ENCODE assay signal across 8 cellular contexts in the genomic region with DNA sequence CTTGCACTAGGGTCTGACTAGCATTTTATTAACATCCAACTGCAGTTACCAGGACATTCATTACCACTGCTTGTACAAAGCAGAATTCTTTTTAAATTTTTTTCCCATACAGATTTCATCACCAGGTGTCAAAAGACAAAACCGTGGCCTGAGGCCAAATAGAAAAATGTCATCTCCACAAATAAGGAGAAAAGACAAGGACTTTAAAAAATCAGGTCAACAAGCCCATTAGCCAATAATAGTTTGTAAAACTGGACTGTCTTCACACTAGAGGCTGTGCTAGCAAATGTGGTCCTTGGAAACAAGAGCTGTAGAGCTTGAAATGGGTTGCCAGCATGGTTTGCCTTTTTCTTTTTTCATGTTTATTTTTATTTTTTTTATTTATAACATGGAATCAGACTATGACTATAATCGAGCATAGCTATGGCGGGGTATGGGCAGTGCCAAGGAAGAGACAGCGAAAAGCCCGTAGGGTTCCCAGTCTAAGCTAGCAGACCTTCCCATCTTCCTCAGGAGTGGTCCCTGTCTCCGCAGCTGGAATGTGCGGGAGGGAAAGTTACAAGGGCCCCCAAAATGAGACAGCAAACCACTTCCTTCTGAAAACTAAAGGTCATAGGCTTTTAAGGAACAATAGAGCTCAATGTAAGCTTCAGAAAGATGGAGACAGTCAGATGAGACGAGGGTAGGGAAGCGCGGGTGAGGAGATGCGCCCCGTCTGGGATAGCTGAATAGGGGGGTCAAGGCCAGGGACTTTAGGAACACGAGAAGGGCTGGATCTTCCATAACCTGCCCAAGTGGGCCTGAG. TPM values are rescaled to one million over a fixed set of nuclear protein-coding genes. Genes with fewer than 3 reads are reported as not detected.
A peak's percentile ranks its signal among the peaks of the same experiment; 100 is the strongest.
DNase-seq lines count a peak whose midpoint lies in the region; ATAC-seq, FAIRE-seq and TF ChIP-seq lines count a peak whose summit lies in the region.

No MANE protein-coding gene starts in this region.

- intact Hi-C loops in esophagus muscularis mucosa (cut with DNase I) = loop anchor here (5.0 to 10.0 kb wide), 3 partner anchors 45 to 125 kb away; a partner anchor contains a TSS

- H4K91ac ChIP-seq in H9 (ENCODE audit: insufficient read length, low read depth, low read length) = no peak overlapping the region

- CTCF ChIA-PET in A549 (lab: Yijun Ruan, JAX) (interaction anchor here (0.5 to 2.6 kb wide), 9 partner anchors 11 to 209 kb away, joined by 3 to 22 read pairs (median 7); a partner anchor contains a TSS), T-cell (lab: Charles Lee) (interaction anchor here in 1 of 2 donors (0.6 to 1.2 kb wide), 3 partner anchors 48 to 77 kb away, joined by 3 to 4 read pairs (median 3); a partner anchor contains a TSS)

- H3K27ac ChIP-seq in A549 (peak overlapping the region; percentile 96 to 97), H9 (ENCODE audit: insufficient read length, low read depth, low read length) (no peak overlapping the region), esophagus muscularis mucosa (replicated peaks in 1 of 4) (peak overlapping the region; percentile 86 to 93 (median 92)), neural progenitor cell (no peak overlapping the region)

- no peaks in the 10 kb centered on the region for H3K27me3 ChIP-seq in H9 (ENCODE audit: insufficient read depth, low read length)
- no peaks in the 10 kb centered on the region for H3K27me3 ChIP-seq in esophagus muscularis mucosa
- H3K27me3 ChIP-seq in neural progenitor cell = no peaks in the 10 kb centered on the region

- WGBS in A549 (ENCODE audit: missing lambda C conversion rate) = 4% methylated on average over 13 of the region's 13 CpGs
- no CpG with 5 or more reads among the region's 13 CpGs for WGBS in H9 (ENCODE audit: extremely low coverage, insufficient read length, low lambda C conversion rate)
- WGBS in esophagus muscularis mucosa = 3% methylated on average over 13 of the region's 13 CpGs

- DNase-seq in A549 (ENCODE audit: low read depth in 1 of 2, low spot score in 1 of 2) = no peak
- no peak for DNase-seq in H9
- DNase-seq in T-cell = no peak
- DNase-seq in esophagus muscularis mucosa (ENCODE audit: extremely low spot score) = no peak
- no peak for DNase-seq in neural progenitor cell (ENCODE audit: low spot score)
- no peak for DNase-seq in HuH-7.5 (ENCODE audit: low spot score)
- no peak for DNase-seq in NCI-H1436 treated with DMSO at 0.1 percent for 48 hours (lab: John Stamatoyannopoulos, UW)

- H2BK20ac ChIP-seq in H9 (ENCODE audit: low read depth, low read length, poor library complexity, severe bottlenecking) = no peak overlapping the region

- H3K4me1 Mint-ChIP-seq in H9 = peaks cover 30 to 33% of the 10 kb centered on the region in 2 experiments
- peaks cover 34 to 41% (median 40%) of the 10 kb centered on the region in 3 donors for H3K4me1 Mint-ChIP-seq in T-cell
- H3K4me1 Mint-ChIP-seq in neural progenitor cell = peaks cover 22% of the 10 kb centered on the region

- no peak overlapping the region for H2BK12ac ChIP-seq in H9 (ENCODE audit: insufficient read length, low read depth, low read length)

- H2AFZ ChIP-seq in H9 (ENCODE audit: low read length) (no peak overlapping the region), neural progenitor cell (replicated peaks) (peak overlapping the region; percentile 91)

- peak; percentile 16 to 54; a peak in 5 of 6 replicates for ATAC-seq in A549
- no peak for ATAC-seq in T-cell (replicated peaks in 1 of 4)
- no peak for ATAC-seq in GM18867 (IDR thresholded peaks at IDR 0.05; ENCODE audit: unreplicated experiment)

- no peak overlapping the region for H2BK15ac ChIP-seq in H9 (ENCODE audit: low read depth, low read length)

- no peak overlapping the region for H3K4ac ChIP-seq in H9 (ENCODE audit: low read depth, low read length)

- TF ChIP-seq POLR2A in A549 (IDR thresholded peaks at IDR 0.05; ENCODE audit: low read length) (no peak), esophagus muscularis mucosa (IDR thresholded peaks at IDR 0.05; ENCODE audit: low read depth) (no peak)

- no peaks in the 10 kb centered on the region for H3K9me3 Mint-ChIP-seq in H9
- no peaks in the 10 kb centered on the region for H3K9me3 Mint-ChIP-seq in T-cell
- no peaks in the 10 kb centered on the region for H3K9me3 Mint-ChIP-seq in neural progenitor cell

- H3K27me3 Mint-ChIP-seq in H9 (ENCODE audit: low read depth) (no peaks in the 10 kb centered on the region), T-cell (no peaks in the 10 kb centered on the region), neural progenitor cell (ENCODE audit: insufficient read depth, low read depth) (peaks cover 6% of the 10 kb centered on the region)

- H3K27ac Mint-ChIP-seq in H9 (peak overlapping the region in 2 of 3 experiments; percentile 87 to 93; a peak in 4 of 7 replicates), T-cell (peak overlapping the region; percentile 92 to 93), neural progenitor cell (peak overlapping the region; percentile 97)

- H3K4me3 ChIP-seq in A549 = peak overlapping the region; percentile 67
- peak overlapping the region; percentile 74 to 94 (median 88) for H3K4me3 ChIP-seq in esophagus muscularis mucosa
- peak overlapping the region; percentile 97 for H3K4me3 ChIP-seq in neural progenitor cell

- H3K14ac ChIP-seq in H9 (ENCODE audit: insufficient read depth, low read length) = no peak overlapping the region

- H2AK5ac ChIP-seq in H9 (ENCODE audit: insufficient read length, low read length) = no peak overlapping the region

- H3T11ph ChIP-seq in H9 (ENCODE audit: low read length) = no peak overlapping the region

- no peak overlapping the region for H4K8ac ChIP-seq in H9 (replicated peaks; ENCODE audit: insufficient read length, low read depth, low read length)

- no peak overlapping the region for H2BK120ac ChIP-seq in H9 (ENCODE audit: low read depth, low read length, poor library complexity, severe bottlenecking)

- H3K4me1 ChIP-seq in A549 (peaks cover 32% of the 10 kb centered on the region), H9 (ENCODE audit: insufficient read depth, low read length) (peaks cover 2% of the 10 kb centered on the region), esophagus muscularis mucosa (peaks cover 17 to 51% (median 46%) of the 10 kb centered on the region in 4 donors), neural progenitor cell (peaks cover 27% of the 10 kb centered on the region)

- H3K23ac ChIP-seq in H9 (ENCODE audit: insufficient read length, low read depth, low read length) = no peak overlapping the region

- H3K79me2 ChIP-seq in H9 (ENCODE audit: insufficient read depth, low read length) = peaks cover 18% of the 10 kb centered on the region; the same call in 1 of the 2 replicates
- peaks cover 56% of the 10 kb centered on the region for H3K79me2 ChIP-seq in neural progenitor cell (ENCODE audit: low read depth)

- H3K4me3 Mint-ChIP-seq in H9 (peak overlapping the region; percentile 91 to 99), T-cell (peak overlapping the region; percentile 88 to 93 (median 88)), neural progenitor cell (peak overlapping the region; percentile 98)

- no peak for FAIRE-seq in A549 (lab: Jason Lieb, UNC)

- POLR2A ChIA-PET in A549 (lab: Yijun Ruan, JAX) = interaction anchor here (0.9 to 2.8 kb wide), 7 partner anchors 8 to 209 kb away, joined by 3 to 30 read pairs (median 4); a partner anchor contains a TSS
- POLR2A ChIA-PET in T-cell (lab: Charles Lee) = interaction anchor here in 1 of 2 donors (0.6 kb wide), 2 partner anchors 76 to 113 kb away, joined by 3 read pairs; no protein-coding TSS in a partner anchor

- no peaks in the 10 kb centered on the region for H4K20me1 ChIP-seq in H9 (ENCODE audit: control insufficient read depth, insufficient read depth, insufficient read length)
- H4K20me1 ChIP-seq in neural progenitor cell (ENCODE audit: low read depth) = peaks cover 12% of the 10 kb centered on the region

- TF ChIP-seq CTCF in A549 (IDR thresholded peaks at IDR 0.05) (no peak), H9 (conservative IDR thresholded peaks at IDR 0.05) (no peak), esophagus muscularis mucosa (IDR thresholded peaks at IDR 0.05) (no peak), neural progenitor cell (IDR thresholded peaks at IDR 0.05) (no peak)

- H3K23me2 ChIP-seq in H9 (ENCODE audit: insufficient read length, low read depth, low read length, poor library complexity, severe bottlenecking) = peaks cover 10% of the 10 kb centered on the region

- no peaks in the 10 kb centered on the region for H3K9me3 ChIP-seq in A549
- no peaks in the 10 kb centered on the region for H3K9me3 ChIP-seq in H9 (ENCODE audit: control insufficient read depth, low read depth, low read length)
- no peaks in the 10 kb centered on the region for H3K9me3 ChIP-seq in esophagus muscularis mucosa
- no peaks in the 10 kb centered on the region for H3K9me3 ChIP-seq in neural progenitor cell (ENCODE audit: low read depth)

- H3K36me3 Mint-ChIP-seq in H9 (ENCODE audit: insufficient read depth in 1 of 3, low read depth in 3 of 3) (peaks cover 0 to 4% (median 3%) of the 10 kb centered on the region in 3 experiments; a peak in 2 of 7 replicates), T-cell (no peaks in the 10 kb centered on the region), neural progenitor cell (peaks cover 4% of the 10 kb centered on the region)

- H4K5ac ChIP-seq in H9 (ENCODE audit: insufficient read length, low read depth, low read length) = no peak overlapping the region

- no peak overlapping the region for H2BK5ac ChIP-seq in H9 (ENCODE audit: insufficient read length, low read length)

- H3K79me1 ChIP-seq in H9 (ENCODE audit: insufficient read depth, low read depth, low read length, poor library complexity, severe bottlenecking) = peaks cover 4% of the 10 kb centered on the region

- peak overlapping the region; percentile 70 for H3K4me2 ChIP-seq in A549
- H3K4me2 ChIP-seq in H9 (ENCODE audit: insufficient read depth, insufficient read length, low read length) = peak overlapping the region; percentile 79
- H3K4me2 ChIP-seq in neural progenitor cell = peak overlapping the region; percentile 98

- H3K9ac ChIP-seq in H9 (ENCODE audit: extremely low read depth, insufficient read length, low read length) (peak overlapping the region; percentile 51), neural progenitor cell (peak overlapping the region; percentile 77)

- no peak for TF ChIP-seq RAD21 in A549 (conservative IDR thresholded peaks at IDR 0.05 in 1 of 2, IDR thresholded peaks at IDR 0.05 in 1 of 2)

- no peaks in the 10 kb centered on the region for H3K36me3 ChIP-seq in esophagus muscularis mucosa
- no peaks in the 10 kb centered on the region for H3K36me3 ChIP-seq in neural progenitor cell

- H3F3A ChIP-seq in neural progenitor cell (ENCODE audit: low read depth) = peaks cover 33% of the 10 kb centered on the region

- TF ChIP-seq EP300 in A549 (IDR thresholded peaks at IDR 0.05) (no peak), esophagus muscularis mucosa (IDR thresholded peaks at IDR 0.05) (no peak)

- H3K56ac ChIP-seq in H9 (ENCODE audit: insufficient read length, low read depth, low read length) = no peak overlapping the region

- no peak overlapping the region for H3K18ac ChIP-seq in H9 (ENCODE audit: insufficient read length, low read depth, low read length)

RNA-seq across cellular contexts. Expression of a gene that starts 1.5 kb away (rescaled TPM):
- polyA plus RNA-seq in A549 (2011; rRNA removed) (60.2 and 71.2 TPM in 2 replicates), A549 (2017; fragmentation: RNase III; extraction: RNeasy Plus Mini Kit Qiagen cat#74134 plus additional on column Dnase treatment) (25.5 to 31.1 TPM (median 29.5 TPM) in 3 replicates)
- polyA plus RNA-seq in A549 (2012; cell fraction: cytosol; rRNA removed) = 27.7 and 47.2 TPM in 2 replicates
- 27.3 and 40.0 TPM in 2 replicates for polyA plus RNA-seq in A549 (2012; cell fraction: nucleus; rRNA removed)
- polyA minus RNA-seq in A549 (2011; rRNA and poly(A)+ RNA removed) = 104 and 109 TPM in 2 replicates
- total RNA-seq in H9 (2021) (40.9 and 42.2 TPM in 2 replicates), T-cell (10 to 100 TPM; 12.7 to 19.6 (median 16.3) TPM), esophagus muscularis mucosa (10 to 100 TPM; 20.3 to 31.6 (median 27.5) TPM), neural progenitor cell (ENCODE audit: low replicate concordance) (8.6 and 11.4 TPM in 2 replicates)

RNA-seq across cellular contexts. Expression of a gene that starts 47.9 kb away (rescaled TPM):
- 33.6 and 38.5 TPM in 2 replicates for polyA plus RNA-seq in A549 (2011; rRNA removed)
- 21.7 and 25.1 TPM in 2 replicates for polyA plus RNA-seq in A549 (2012; cell fraction: cytosol; rRNA removed)
- 11.1 and 16.7 TPM in 2 replicates for polyA plus RNA-seq in A549 (2012; cell fraction: nucleus; rRNA removed)
- 29.2 to 30.1 TPM (median 30.1 TPM) in 3 replicates for polyA plus RNA-seq in A549 (2017; fragmentation: RNase III; extraction: RNeasy Plus Mini Kit Qiagen cat#74134 plus additional on column Dnase treatment)
- polyA minus RNA-seq in A549 (2011; rRNA and poly(A)+ RNA removed) = 16.4 and 18.2 TPM in 2 replicates
- 29.8 and 32.7 TPM in 2 replicates for total RNA-seq in H9 (2021)
- total RNA-seq in T-cell = 10 to 100 TPM; 17.7 to 26.7 (median 20.8) TPM
- total RNA-seq in esophagus muscularis mucosa = 10 to 100 TPM; 16.6 to 23.4 (median 18.8) TPM
- total RNA-seq in neural progenitor cell (ENCODE audit: low replicate concordance) = 18.4 and 20.7 TPM in 2 replicates

Comparison
In these comparisons a context has a peak if more than half of its experiments do, and no peak if none do; other contexts are left out.
1. ATAC-seq: peak in A549 (2 of 2); none in T-cell (0 of 4) and GM18867 (single experiment).
2. H3K27ac ChIP-seq: peak in A549 (2 of 2) and esophagus muscularis mucosa (4 of 4); none in H9 (single experiment) and neural progenitor cell (single experiment).
3. Peak in every context shown above with its lines, with median percentiles within 50 percentile points of each other: H3K4me2 ChIP-seq, H3K4me3 ChIP-seq, H3K27ac Mint-ChIP-seq and H3K4me3 Mint-ChIP-seq.